In the genomic region with DNA sequence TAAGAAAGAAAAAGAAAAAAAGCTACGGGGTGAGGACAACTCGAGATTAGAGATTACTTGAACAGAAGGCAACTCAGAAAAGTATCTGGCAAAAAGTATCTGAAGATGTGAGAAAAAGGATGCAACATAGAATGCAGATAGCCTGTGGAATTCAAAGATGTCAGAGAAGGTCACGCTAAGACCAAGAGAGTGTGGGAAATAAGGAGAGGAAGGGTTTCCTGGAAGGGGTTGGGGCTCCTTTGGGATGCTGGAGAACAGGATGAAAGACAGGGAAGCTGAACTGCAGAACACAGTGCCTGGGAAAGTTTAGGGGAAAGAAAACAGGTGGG, we compare ENCODE assay signal across 8 cellular contexts. TPM values are rescaled to one million over a fixed set of nuclear protein-coding genes. Genes with fewer than 3 reads are reported as not detected.
DNase-seq lines count a peak whose midpoint lies in the region; ATAC-seq and TF ChIP-seq lines count a peak whose summit lies in the region.

No MANE protein-coding gene starts in this region.

- intact Hi-C loops in uterus (cut with DNase I; ENCODE audit: low total_unique reads), result no loop called here

- H3K4me2 ChIP-seq in osteoblast (ENCODE audit: insufficient read depth, low read length), result no peak overlapping the region

- peak overlapping the region; percentile 8 for H3K4me3 Mint-ChIP-seq in activated naive CD4-positive, alpha-beta T cell treated with anti-CD3 and anti-CD28 coated beads, Interleukin-2, amount 50 U/mL, for 24 hours
- peak overlapping the region; percentile 33 for H3K4me3 Mint-ChIP-seq in memory B cell

- H3K9me3 ChIP-seq in uterus, result no peaks in the 10 kb centered on the region
- no peaks in the 10 kb centered on the region for H3K9me3 ChIP-seq in osteoblast (ENCODE audit: low read depth, low read length)

- H3K27me3 ChIP-seq in uterus, result no peaks in the 10 kb centered on the region
- peaks cover 42% of the 10 kb centered on the region for H3K27me3 ChIP-seq in osteoblast (ENCODE audit: insufficient read depth, low read length)

- DNase-seq in activated naive CD4-positive, alpha-beta T cell treated with Interleukin-2 at 50 U/mL for 16 hours, result no peak
- DNase-seq in cerebellar cortex (ENCODE audit: low spot score) (peak; percentile 36), memory B cell (ENCODE audit: low spot score in 2 of 2) (no peak), uterus (no peak), osteoblast (ENCODE audit: insufficient read length, low spot score, missing footprints) (no peak), RWPE1 (ENCODE audit: low spot score) (no peak), GF-D8 (lab: John Stamatoyannopoulos, UW) (no peak)

- TF ChIP-seq CTCF in uterus (IDR thresholded peaks at IDR 0.05), result no peak
- no peak for TF ChIP-seq CTCF in osteoblast (IDR thresholded peaks at IDR 0.05; ENCODE audit: extremely low read depth, low read depth, low read length)
- TF ChIP-seq CTCF in RWPE1 (conservative IDR thresholded peaks at IDR 0.05; ENCODE audit: low read depth), result no peak

- no peak overlapping the region for H2AFZ ChIP-seq in osteoblast (ENCODE audit: low read length)

- CTCF ChIA-PET in RWPE1 (lab: Yijun Ruan, JAX), result no interaction called here

- H4K20me1 ChIP-seq in osteoblast (ENCODE audit: insufficient read depth, low read length), result no peaks in the 10 kb centered on the region

- no peaks in the 10 kb centered on the region for H3K9me3 Mint-ChIP-seq in activated naive CD4-positive, alpha-beta T cell treated with anti-CD3 and anti-CD28 coated beads, Interleukin-2, amount 50 U/mL, for 24 hours
- H3K9me3 Mint-ChIP-seq in memory B cell, result no peaks in the 10 kb centered on the region

- peak overlapping the region; percentile 40 to 55 for H3K4me3 ChIP-seq in uterus
- no peak overlapping the region for H3K4me3 ChIP-seq in osteoblast (ENCODE audit: insufficient read depth, low read length)

- H3K36me3 ChIP-seq in uterus (no peaks in the 10 kb centered on the region), osteoblast (ENCODE audit: insufficient read depth, low read length) (no peaks in the 10 kb centered on the region)

- no peaks in the 10 kb centered on the region for H3K4me1 ChIP-seq in uterus
- H3K4me1 ChIP-seq in osteoblast (ENCODE audit: insufficient read depth, low read length), result no peaks in the 10 kb centered on the region

- TF ChIP-seq POLR2A in uterus (IDR thresholded peaks at IDR 0.05), result no peak

- H3K79me2 ChIP-seq in osteoblast (ENCODE audit: insufficient read depth, low read length), result no peaks in the 10 kb centered on the region

- H3K27ac Mint-ChIP-seq in activated naive CD4-positive, alpha-beta T cell treated with anti-CD3 and anti-CD28 coated beads, Interleukin-2, amount 50 U/mL, for 24 hours, result no peak overlapping the region
- H3K27ac Mint-ChIP-seq in memory B cell, result no peak overlapping the region

- ATAC-seq in memory B cell (ENCODE audit: low read depth), result no peak

- peaks cover 37% of the 10 kb centered on the region for H3K27me3 Mint-ChIP-seq in activated naive CD4-positive, alpha-beta T cell treated with anti-CD3 and anti-CD28 coated beads, Interleukin-2, amount 50 U/mL, for 24 hours
- peaks cover 16% of the 10 kb centered on the region for H3K27me3 Mint-ChIP-seq in memory B cell

- H3K36me3 Mint-ChIP-seq in activated naive CD4-positive, alpha-beta T cell treated with anti-CD3 and anti-CD28 coated beads, Interleukin-2, amount 50 U/mL, for 24 hours, result no peaks in the 10 kb centered on the region
- no peaks in the 10 kb centered on the region for H3K36me3 Mint-ChIP-seq in memory B cell

- POLR2A ChIA-PET in RWPE1 (lab: Yijun Ruan, JAX; ENCODE audit: low non-redundant PET), result no interaction called here

- H3K27ac ChIP-seq in uterus, result peak overlapping the region; percentile 91 to 95
- H3K27ac ChIP-seq in osteoblast (ENCODE audit: low read depth, low read length), result no peak overlapping the region
- H3K27ac ChIP-seq in RWPE1, result no peak overlapping the region

- peaks cover 9% of the 10 kb centered on the region for H3K4me1 Mint-ChIP-seq in activated naive CD4-positive, alpha-beta T cell treated with anti-CD3 and anti-CD28 coated beads, Interleukin-2, amount 50 U/mL, for 24 hours
- H3K4me1 Mint-ChIP-seq in memory B cell, result peaks cover 4% of the 10 kb centered on the region

RNA-seq across cellular contexts. Expression of gene GUCY1A2, which starts 1.2 kb away (rescaled TPM):
- total RNA-seq in uterus, result 100 to 1,000 TPM in 1 of 4 donors, 10 to 100 TPM in 3; 22.6 to 147 (median 71.3) TPM
- under 0.01 and 0.29 TPM in 2 replicates for total RNA-seq in osteoblast

Comparison
In these comparisons a context has a peak if more than half of its experiments do, and no peak if none do; other contexts are left out.
1. H3K27ac ChIP-seq: peak in uterus (2 of 2); none in osteoblast (single experiment) and RWPE1 (single experiment).
2. RNA of gene GUCY1A2, which starts 1.2 kb away (total RNA-seq): 22.6 to 147 TPM in uterus; under 0.01 to 0.29 TPM in osteoblast; every median in the first group is over 10 times any median in the second.